20 cellular contexts compared by ENCODE assay signal in genomic region chr1:29969576-29969975, GRCh38.
A peak's percentile ranks its signal among the peaks of the same experiment; 100 is the strongest.
DNase-seq lines count a peak whose midpoint lies in the region; TF ChIP-seq lines count a peak whose summit lies in the region.
"Had no signal": no experiment of that assay in that cellular context is flagged by ENCODE, and none has a peak within 500 bp of the region (broad histone marks: within the 10 kb centered on the region; RNA-seq: fewer than 3 reads in every experiment).

No MANE protein-coding gene starts in this region.

- H3K4me1 ChIP-seq in neural progenitor cell, result no peaks in the 10 kb centered on the region
- H3K4me1 ChIP-seq: SJCRH30 had no signal

- H3K36me3 Mint-ChIP-seq in neural progenitor cell, result no peaks in the 10 kb centered on the region
- H3K36me3 Mint-ChIP-seq: CD4-positive, CD25-positive, alpha-beta regulatory T cell had no signal

- H3K4me2 ChIP-seq in neural progenitor cell, result no peak overlapping the region

- H3K4me3 ChIP-seq in dorsolateral prefrontal cortex (no peak overlapping the region), neural progenitor cell (no peak overlapping the region)
- H3K4me3 ChIP-seq: GM12878, SJCRH30 had no signal

- no peaks in the 10 kb centered on the region for H4K20me1 ChIP-seq in neural progenitor cell (ENCODE audit: low read depth)

- H3K79me2 ChIP-seq in neural progenitor cell (ENCODE audit: low read depth), result no peaks in the 10 kb centered on the region

- no peaks in the 10 kb centered on the region for H3K9me3 ChIP-seq in neural progenitor cell (ENCODE audit: low read depth)
- H3K9me3 ChIP-seq: SJCRH30 had no signal

- H2AFZ ChIP-seq in neural progenitor cell (replicated peaks), result no peak overlapping the region

- H3K27ac Mint-ChIP-seq in neural progenitor cell, result no peak overlapping the region
- H3K27ac Mint-ChIP-seq: CD4-positive, CD25-positive, alpha-beta regulatory T cell; IgD-negative memory B cell had no signal

- intact Hi-C loops in dorsolateral prefrontal cortex (cut with DNase I) (no loop called here), posterior cingulate gyrus (cut with DNase I) (no loop called here)

- peaks cover 4% of the 10 kb centered on the region for H3K9me3 Mint-ChIP-seq in neural progenitor cell

- no peak for TF ChIP-seq CTCF in dorsolateral prefrontal cortex (IDR thresholded peaks at IDR 0.05 in 54 of 56, conservative IDR thresholded peaks at IDR 0.05 in 2 of 56; ENCODE audit: low read depth in 1 of 56, partially characterized antibody in 56 of 56)
- TF ChIP-seq CTCF in neural progenitor cell (IDR thresholded peaks at IDR 0.05), result no peak

- H3K27ac ChIP-seq in dorsolateral prefrontal cortex (peak overlapping the region in 39 of 59 donors; percentile 9 to 85 (median 59)), neural progenitor cell (no peak overlapping the region)
- H3K27ac ChIP-seq: SJCRH30 had no signal

- no peaks in the 10 kb centered on the region for H3F3A ChIP-seq in neural progenitor cell (ENCODE audit: low read depth)

- H3K36me3 ChIP-seq in neural progenitor cell, result no peaks in the 10 kb centered on the region
- H3K36me3 ChIP-seq: SJCRH30 had no signal

- H3K9ac ChIP-seq in neural progenitor cell, result no peak overlapping the region

- no peak overlapping the region for H3K4me3 Mint-ChIP-seq in neural progenitor cell
- H3K4me3 Mint-ChIP-seq: CD4-positive, CD25-positive, alpha-beta regulatory T cell; IgD-negative memory B cell had no signal

- H3K27me3 ChIP-seq in dorsolateral prefrontal cortex (peaks cover 0 to 6% (median 0%) of the 10 kb centered on the region in 45 donors), neural progenitor cell (no peaks in the 10 kb centered on the region)
- H3K27me3 ChIP-seq: SJCRH30 had no signal

- H3K4me1 Mint-ChIP-seq in neural progenitor cell, result peaks cover 39% of the 10 kb centered on the region
- H3K4me1 Mint-ChIP-seq: CD4-positive, CD25-positive, alpha-beta regulatory T cell had no signal

- H3K27me3 Mint-ChIP-seq in neural progenitor cell (ENCODE audit: insufficient read depth, low read depth), result peaks cover 11% of the 10 kb centered on the region
- H3K27me3 Mint-ChIP-seq: CD4-positive, CD25-positive, alpha-beta regulatory T cell; IgD-negative memory B cell had no signal

- DNase-seq in astrocyte of the hippocampus (ENCODE audit: low read depth, low spot score) (peak; percentile 23), dorsolateral prefrontal cortex (peak in 7 of 10 donors; percentile 33 to 77 (median 66)), kidney tubule cell (ENCODE audit: low spot score) (peak; percentile 47), posterior cingulate gyrus (peak in 7 of 10 donors; percentile 21 to 90 (median 65)), neural progenitor cell (ENCODE audit: low spot score) (no peak), NCI-H1092 treated with DMSO at 0.1 percent for 48 hours (lab: John Stamatoyannopoulos, UW) (no peak), NCI-H2171 treated with DMSO at 0.1 percent for 48 hours (lab: John Stamatoyannopoulos, UW) (no peak), activated gamma-delta T cell (lab: John Stamatoyannopoulos, UW) (no peak)
- DNase-seq: CD4-positive, CD25-positive, alpha-beta regulatory T cell; COR-L47; DMS79 treated with DMSO at 0.1 percent for 48 hours; H7; NCI-H1417; NCI-H1694 treated with DMSO at 0.1 percent for 48 hours; NCI-H2081 treated with DMSO at 0.1 percent for 48 hours; NCI-H446; NCI-H526; SJCRH30 had no signal

Comparison
In these comparisons a context has a peak if more than half of its experiments do, and no peak if none do; other contexts are left out.
1. DNase-seq: peak in astrocyte of the hippocampus (single experiment), dorsolateral prefrontal cortex (7 of 10), kidney tubule cell (single experiment) and posterior cingulate gyrus (7 of 10); none in neural progenitor cell (single experiment), NCI-H1092 treated with DMSO at 0.1 percent for 48 hours (single experiment), NCI-H2171 treated with DMSO at 0.1 percent for 48 hours (single experiment) and activated gamma-delta T cell (single experiment).